Comparison of ENCODE assay signal across 26 cellular contexts in the genomic region with DNA sequence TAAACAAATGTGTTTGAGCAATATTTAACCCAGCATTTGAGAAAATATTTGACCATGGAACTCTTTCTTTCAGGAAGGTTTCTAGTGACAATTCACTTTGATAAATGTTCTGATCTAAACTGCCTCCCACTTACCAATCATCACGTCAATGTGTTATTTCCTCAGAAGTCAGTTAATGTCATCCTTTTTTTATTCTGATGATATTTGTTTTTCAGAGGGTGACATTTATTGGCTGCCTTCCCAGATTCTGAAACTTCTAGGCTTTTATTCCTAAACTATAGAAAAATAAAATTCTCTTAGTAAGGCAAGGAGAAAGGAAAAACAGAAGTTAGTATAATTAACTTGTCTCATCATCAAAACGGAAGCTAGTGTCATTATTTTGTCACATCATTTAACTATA.
DNase-seq lines count a peak whose midpoint lies in the region; TF ChIP-seq lines count a peak whose summit lies in the region.
"Had no signal": no experiment of that assay in that cellular context is flagged by ENCODE, and none has a peak within 500 bp of the region (broad histone marks: within the 10 kb centered on the region; RNA-seq: fewer than 3 reads in every experiment).

No MANE protein-coding gene starts in this region.

- DNase-seq in COR-L47 (lab: John Stamatoyannopoulos, UW) = peak; percentile 13
- DNase-seq in NCI-H345 treated with DMSO at 0.1 percent for 48 hours (lab: John Stamatoyannopoulos, UW; ENCODE audit: unreplicated experiment) = peak; percentile 2
- peak; percentile 40 for DNase-seq in choroid plexus epithelial cell (ENCODE audit: low read depth)
- DNase-seq in pulmonary artery endothelial cell (ENCODE audit: low read depth, low spot score) = peak; percentile 27
- DNase-seq in dedifferentiated amniotic fluid mesenchymal stem cell (ENCODE audit: extremely low spot score) = no peak
- no peak for DNase-seq in MCF 10A (ENCODE audit: unreplicated experiment)
- no peak for DNase-seq in foreskin melanocyte
- DNase-seq: activated CD4-positive, alpha-beta memory T cell treated with anti-CD3 and anti-CD28 coated beads for 36 hours; activated CD4-positive, alpha-beta T cell treated with anti-CD3 and anti-CD28 coated beads for 1 hour; activated CD8-positive, alpha-beta memory T cell treated with anti-CD3 and anti-CD28 coated beads, Interleukin-2, amount 50 U/mL, for 4 hours; activated naive CD4-positive, alpha-beta T cell treated with Interleukin-2 at 50 U/mL for 16 hours; body of pancreas; GF-D8; left cardiac atrium; mammary epithelial cell; NCI-H1694; NCI-H446 treated with DMSO at 0.1 percent for 48 hours; PC-9; retina; stimulated activated naive CD4-positive, alpha-beta T cell; uterus had no signal

- POLR2A ChIA-PET in MCF 10A (lab: Yijun Ruan, JAX) = interaction anchor here (0.8 kb wide), 1 partner anchor 70 kb away, joined by 3 read pairs; no protein-coding TSS in a partner anchor

- H3K4me3 Mint-ChIP-seq in MCF 10A (ENCODE audit: unreplicated experiment) = no peak overlapping the region
- H3K4me3 Mint-ChIP-seq: activated CD4-positive, alpha-beta memory T cell treated with anti-CD3 and anti-CD28 coated beads for 36 hours; central memory CD8-positive, alpha-beta T cell; IgD-negative memory B cell; nephron had no signal

- BruUV-seq in MCF 10A (replicated peaks; lab: Mats Ljungman, UMichigan) = no TSS peak

- no peak overlapping the region for H3K4me3 ChIP-seq in choroid plexus epithelial cell (ENCODE audit: low read depth, low read length)
- H3K4me3 ChIP-seq: BLaER1, body of pancreas, PC-9, skin epidermis, uterus had no signal

- no peaks in the 10 kb centered on the region for H3K27me3 Mint-ChIP-seq in MCF 10A (ENCODE audit: insufficient read depth, unreplicated experiment)
- H3K27me3 Mint-ChIP-seq: IgD-negative memory B cell had no signal

- peaks cover 18% of the 10 kb centered on the region for H3K4me1 Mint-ChIP-seq in MCF 10A (ENCODE audit: insufficient read depth, unreplicated experiment)

- H3K36me3 Mint-ChIP-seq in MCF 10A (ENCODE audit: insufficient read depth, unreplicated experiment) = no peaks in the 10 kb centered on the region
- H3K36me3 Mint-ChIP-seq: IgD-negative memory B cell had no signal

- CTCF ChIA-PET in MCF 10A (lab: Yijun Ruan, JAX) = interaction anchor here (0.7 kb wide), 1 partner anchor 13 kb away, joined by 3 read pairs; no protein-coding TSS in a partner anchor

- intact Hi-C loops in MCF 10A (cut with micrococcal nuclease) = no loop called here

- H3K9me3 Mint-ChIP-seq in MCF 10A (ENCODE audit: unreplicated experiment) = no peaks in the 10 kb centered on the region
- H3K9me3 Mint-ChIP-seq: central memory CD8-positive, alpha-beta T cell had no signal

- no peak for TF ChIP-seq CTCF in choroid plexus epithelial cell (conservative IDR thresholded peaks at IDR 0.05; ENCODE audit: low read depth, low read length)
- TF ChIP-seq CTCF in MCF 10A (IDR thresholded peaks at IDR 0.05; ENCODE audit: unreplicated experiment) = no peak

- no peak overlapping the region for H3K27ac Mint-ChIP-seq in MCF 10A (ENCODE audit: low read depth, unreplicated experiment)
- H3K27ac Mint-ChIP-seq: activated CD4-positive, alpha-beta memory T cell treated with anti-CD3 and anti-CD28 coated beads for 36 hours; IgD-negative memory B cell had no signal

Comparison
In these comparisons a context has a peak if more than half of its experiments do, and no peak if none do; other contexts are left out.
1. DNase-seq: peak in COR-L47 (single experiment), NCI-H345 treated with DMSO at 0.1 percent for 48 hours (single experiment), choroid plexus epithelial cell (single experiment) and pulmonary artery endothelial cell (single experiment); none in dedifferentiated amniotic fluid mesenchymal stem cell (single experiment), MCF 10A (single experiment) and foreskin melanocyte (single experiment).